10 cellular contexts compared by ENCODE assay signal in the genomic region with DNA sequence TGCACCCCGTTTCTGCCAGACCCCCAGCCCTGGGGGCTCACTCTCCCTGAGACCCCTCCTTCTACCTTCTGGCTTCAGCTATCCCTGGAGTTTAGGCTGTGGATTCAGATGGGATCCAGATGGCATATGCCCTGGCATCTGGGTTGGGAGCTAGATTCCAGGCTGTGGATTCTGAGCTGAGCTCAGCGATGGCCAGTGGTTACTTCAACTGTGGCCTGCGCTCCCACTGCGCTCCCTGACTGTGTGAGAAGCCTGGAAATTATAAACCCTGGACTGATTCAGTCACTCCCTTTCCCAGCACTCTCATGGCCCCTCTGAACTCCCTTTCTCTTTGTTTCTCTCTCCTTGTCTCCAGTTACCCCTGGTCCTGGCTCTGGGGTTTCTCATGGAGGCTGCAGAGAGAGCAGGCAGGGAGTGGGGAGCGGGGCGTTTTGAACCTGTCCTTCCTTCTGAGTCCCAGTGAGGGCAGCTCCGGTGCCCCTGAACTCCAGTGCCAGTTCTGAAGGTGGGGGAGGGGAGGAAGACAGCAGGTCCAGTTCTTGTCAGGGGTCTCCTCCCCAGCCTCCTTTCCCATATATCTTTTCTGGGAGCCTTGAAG. TPM values are rescaled to one million over a fixed set of nuclear protein-coding genes. Genes with fewer than 3 reads are reported as not detected.
A peak's percentile ranks its signal among the peaks of the same experiment; 100 is the strongest.
DNase-seq lines count a peak whose midpoint lies in the region; ATAC-seq, FAIRE-seq and TF ChIP-seq lines count a peak whose summit lies in the region.
"Had no signal": no experiment of that assay in that cellular context is flagged by ENCODE, and none has a peak within 500 bp of the region (broad histone marks: within the 10 kb centered on the region; RNA-seq: fewer than 3 reads in every experiment).

No MANE protein-coding gene starts in this region.

- no peak overlapping the region for H3K4ac ChIP-seq in neuronal stem cell (ENCODE audit: low read length)

- peak overlapping the region; percentile 59 for H3K27ac ChIP-seq in HepG2 (ENCODE audit: extremely low read length, insufficient read depth, low read length)
- peak overlapping the region in 1 of 3 donors; percentile 54 for H3K27ac ChIP-seq in right lobe of liver
- peak overlapping the region; percentile 94 to 100 (median 97) for H3K27ac ChIP-seq in esophagus muscularis mucosa (replicated peaks in 1 of 4)
- peak overlapping the region; percentile 20 for H3K27ac ChIP-seq in neuronal stem cell (replicated peaks; ENCODE audit: low read length)
- H3K27ac ChIP-seq in Karpas-422 (ENCODE audit: low read length): no peak overlapping the region

- H3K4me1 ChIP-seq in HepG2 (ENCODE audit: insufficient read depth, low read length): peaks cover 86% of the 10 kb centered on the region
- peaks cover 0 to 17% (median 0%) of the 10 kb centered on the region in 4 donors for H3K4me1 ChIP-seq in right lobe of liver
- H3K4me1 ChIP-seq in esophagus muscularis mucosa: peaks cover 79 to 98% (median 88%) of the 10 kb centered on the region in 4 donors
- peaks cover 46 to 66% of the 10 kb centered on the region in 2 donors for H3K4me1 ChIP-seq in neuronal stem cell (ENCODE audit: control insufficient read depth in 2 of 2, insufficient read depth in 1 of 2, low read depth in 1 of 2, low read length in 2 of 2)
- H3K4me1 ChIP-seq in Karpas-422 (ENCODE audit: low read length): peaks cover 5% of the 10 kb centered on the region

- no peak overlapping the region for H3K14ac ChIP-seq in neuronal stem cell (ENCODE audit: low read length)

- peaks cover 13% of the 10 kb centered on the region for H3K4me1 Mint-ChIP-seq in activated T-helper 1 cell treated with anti-CD3 and anti-CD28 coated beads, Interleukin-12 subunit alpha, Interleukin-12 subunit beta, Interleukin-2, Interleukin-4 antibody, amounts not matched to agents 30 ng/mL and 10 ng/mL and 1 ng/mL, durations not matched to agents 14 hours and 24 hours and 36 hours (ENCODE audit: low read depth)

- ATAC-seq in HepG2: no peak
- no peak for ATAC-seq in right lobe of liver

- no peak for FAIRE-seq in HepG2 (lab: Jason Lieb, UNC)

- no peaks in the 10 kb centered on the region for H3K9me2 ChIP-seq in Karpas-422 (replicated peaks; ENCODE audit: insufficient read depth, low read length)

- no peaks in the 10 kb centered on the region for H3K9me3 Mint-ChIP-seq in activated T-helper 1 cell treated with anti-CD3 and anti-CD28 coated beads, Interleukin-12 subunit alpha, Interleukin-12 subunit beta, Interleukin-2, Interleukin-4 antibody, amounts not matched to agents 30 ng/mL and 10 ng/mL and 1 ng/mL, durations not matched to agents 14 hours and 24 hours and 36 hours
- H3K9me3 Mint-ChIP-seq: CD4-positive, alpha-beta T cell had no signal

- H3K27me3 Mint-ChIP-seq in activated T-helper 1 cell treated with anti-CD3 and anti-CD28 coated beads, Interleukin-12 subunit alpha, Interleukin-12 subunit beta, Interleukin-2, Interleukin-4 antibody, amounts not matched to agents 30 ng/mL and 10 ng/mL and 1 ng/mL, durations not matched to agents 14 hours and 24 hours and 36 hours (ENCODE audit: insufficient read depth): peaks cover 9% of the 10 kb centered on the region

- H3K4me2 ChIP-seq in HepG2 (ENCODE audit: low read depth, low read length) (peak overlapping the region; percentile 84), neuronal stem cell (ENCODE audit: insufficient read depth, low read length, poor library complexity, severe bottlenecking) (peak overlapping the region; percentile 59), Karpas-422 (ENCODE audit: low read depth, low read length, poor library complexity, severe bottlenecking) (no peak overlapping the region)

- WGBS in HepG2 (ENCODE audit: low lambda C conversion rate): 54% methylated on average over 6 of the region's 7 CpGs
- WGBS in right lobe of liver (ENCODE audit: insufficient coverage, low coverage, low lambda C conversion rate, missing lambda C conversion rate): 54% methylated on average over 3 of the region's 7 CpGs
- WGBS in esophagus muscularis mucosa: 38% methylated on average over 7 of the region's 7 CpGs
- WGBS in neuronal stem cell (ENCODE audit: extremely low coverage in 2 of 2, insufficient read length in 2 of 2, insufficient replicate concordance in 1 of 2), 2 donors: no CpG with 5 or more reads among the region's 7 CpGs

- no peak overlapping the region for H2BK120ac ChIP-seq in neuronal stem cell (ENCODE audit: low read depth, low read length)

- H3K23ac ChIP-seq in neuronal stem cell (ENCODE audit: low read depth, low read length, poor library complexity): no peak overlapping the region

- H3K18ac ChIP-seq in neuronal stem cell (ENCODE audit: low read length): peak overlapping the region; percentile 19

- no TSS peak for BruUV-seq in HepG2 (replicated peaks; lab: Mats Ljungman, UMichigan)

- POLR2A ChIA-PET in HepG2 (lab: Yijun Ruan, JAX): interaction anchor here (0.7 to 6.2 kb wide), 5 partner anchors 12 to 22 kb away, joined by 3 to 35 read pairs (median 5); no protein-coding TSS in a partner anchor

- H3K36me3 ChIP-seq in HepG2 (replicated peaks in 1 of 2; ENCODE audit: control insufficient read depth in 1 of 2, insufficient read depth in 2 of 2, low read length in 2 of 2) (peaks cover 3% of the 10 kb centered on the region in 2 experiments; a peak in 2 of 5 replicates), right lobe of liver (no peaks in the 10 kb centered on the region), esophagus muscularis mucosa (peaks cover 0 to 10% (median 0%) of the 10 kb centered on the region in 4 donors), neuronal stem cell (replicated peaks in 1 of 2; ENCODE audit: control insufficient read depth in 2 of 2, insufficient read depth in 2 of 2, low read length in 2 of 2) (peaks cover 15 to 72% of the 10 kb centered on the region in 2 donors), Karpas-422 (ENCODE audit: insufficient read depth, low read length) (no peaks in the 10 kb centered on the region)

- H3K79me2 ChIP-seq in HepG2 (ENCODE audit: insufficient read depth, low read length) (peaks cover 70% of the 10 kb centered on the region), Karpas-422 (ENCODE audit: low read length) (no peaks in the 10 kb centered on the region)

- no peak overlapping the region for H2BK12ac ChIP-seq in neuronal stem cell (ENCODE audit: low read length)

- peak overlapping the region; percentile 79 for H2BK5ac ChIP-seq in neuronal stem cell (ENCODE audit: low read length)

- no peaks in the 10 kb centered on the region; a peak in 1 of 5 replicates for H3K27me3 ChIP-seq in HepG2 (ENCODE audit: control insufficient read depth in 1 of 2, insufficient read depth in 2 of 2, low read length in 2 of 2)
- H3K27me3 ChIP-seq in right lobe of liver: no peaks in the 10 kb centered on the region
- H3K27me3 ChIP-seq in esophagus muscularis mucosa: no peaks in the 10 kb centered on the region
- no peaks in the 10 kb centered on the region for H3K27me3 ChIP-seq in neuronal stem cell (ENCODE audit: control insufficient read depth in 3 of 3, insufficient read depth in 3 of 3, low read depth in 1 of 3, low read length in 3 of 3)
- H3K27me3 ChIP-seq in Karpas-422 (ENCODE audit: low read length): no peaks in the 10 kb centered on the region

- no peak overlapping the region for H2BK15ac ChIP-seq in neuronal stem cell (ENCODE audit: low read length)

- TF ChIP-seq POLR2A in HepG2 (IDR thresholded peaks at IDR 0.05; ENCODE audit: insufficient read depth in 1 of 2, low read depth in 2 of 2, low read length in 2 of 2): no peak
- no peak for TF ChIP-seq POLR2A in right lobe of liver (IDR thresholded peaks at IDR 0.05)
- TF ChIP-seq POLR2A in esophagus muscularis mucosa (IDR thresholded peaks at IDR 0.05; ENCODE audit: low read depth): no peak

- no peak for DNase-seq in HepG2 (ENCODE audit: low spot score)
- no peak for DNase-seq in right lobe of liver
- DNase-seq in esophagus muscularis mucosa (ENCODE audit: extremely low spot score): no peak
- no peak for DNase-seq in neuronal stem cell (ENCODE audit: low spot score)
- no peak for DNase-seq in activated T-helper 1 cell treated with anti-CD3 and anti-CD28 coated beads, Interleukin-12 subunit alpha, Interleukin-12 subunit beta, Interleukin-2, Interleukin-4 antibody, amounts not matched to agents 30 ng/mL and 10 ng/mL and 1 ng/mL, durations not matched to agents 14 hours and 24 hours and 36 hours (ENCODE audit: low spot score)
- no peak for DNase-seq in NCI-H146 (lab: John Stamatoyannopoulos, UW)
- DNase-seq in OCI-M1 (lab: John Stamatoyannopoulos, UW): no peak
- no peak for DNase-seq in Karpas-422
- DNase-seq: CD4-positive, alpha-beta T cell; NCI-H1105 treated with DMSO at 0.1 percent for 48 hours had no signal

- no peak for TF ChIP-seq RAD21 in HepG2 (CRISPR knock-in tag; IDR thresholded peaks at IDR 0.05)

- H3K79me1 ChIP-seq in neuronal stem cell (ENCODE audit: low read depth, low read length): peaks cover 52% of the 10 kb centered on the region

- H3K9ac ChIP-seq in HepG2 (ENCODE audit: insufficient read depth, low read depth, low read length) (peak overlapping the region; percentile 60), neuronal stem cell (ENCODE audit: low read depth, low read length, poor library complexity) (no peak overlapping the region), Karpas-422 (ENCODE audit: low read length) (no peak overlapping the region)

- no peak for TF ChIP-seq EP300 in HepG2 (IDR thresholded peaks at IDR 0.05; ENCODE audit: low read depth in 2 of 2, low read length in 2 of 2)
- TF ChIP-seq EP300 in HepG2 (CRISPR knock-in tag; IDR thresholded peaks at IDR 0.05; ENCODE audit: borderline replicate concordance): no peak
- TF ChIP-seq EP300 in esophagus muscularis mucosa (IDR thresholded peaks at IDR 0.05): no peak

- H4K91ac ChIP-seq in neuronal stem cell (ENCODE audit: low read depth, low read length, poor library complexity): no peak overlapping the region

- peak overlapping the region; percentile 19 to 58 (median 36); a peak in 5 of 6 replicates for H3K4me3 ChIP-seq in HepG2 (replicated peaks in 1 of 3; ENCODE audit: insufficient read depth in 1 of 3, low read depth in 2 of 3, low read length in 3 of 3)
- H3K4me3 ChIP-seq in right lobe of liver: peak overlapping the region in 1 of 3 donors; percentile 15
- H3K4me3 ChIP-seq in esophagus muscularis mucosa: peak overlapping the region; percentile 67 to 82 (median 70)
- peak overlapping the region; percentile 29 to 60 for H3K4me3 ChIP-seq in neuronal stem cell (ENCODE audit: low read length in 2 of 2)
- no peak overlapping the region for H3K4me3 ChIP-seq in Karpas-422 (ENCODE audit: low read length)

- TF ChIP-seq CTCF in HepG2 (CRISPR knock-in tag; IDR thresholded peaks at IDR 0.05): no peak
- no peak for TF ChIP-seq CTCF in right lobe of liver (IDR thresholded peaks at IDR 0.05)
- TF ChIP-seq CTCF in esophagus muscularis mucosa (IDR thresholded peaks at IDR 0.05): no peak

- in situ Hi-C loops in HepG2 (cut with HindIII; ENCODE audit: extremely low pct_ligation_motif_present, low pct_unique_long_range_greater_than_20kb): no loop called here

- no peak overlapping the region for H4K8ac ChIP-seq in neuronal stem cell (ENCODE audit: low read depth, low read length)

- intact Hi-C loops in HepG2 (cut with micrococcal nuclease; ENCODE audit: unreplicated experiment) (no loop called here), right lobe of liver (cut with DNase I) (no loop called here), esophagus muscularis mucosa (cut with DNase I) (no loop called here)
- intact Hi-C loops in activated T-helper 1 cell treated with anti-CD3 and anti-CD28 coated beads, Interleukin-12 subunit alpha, Interleukin-12 subunit beta, Interleukin-2, Interleukin-4 antibody, amounts not matched to agents 30 ng/mL and 10 ng/mL and 1 ng/mL, durations not matched to agents 14 hours and 24 hours and 36 hours (cut with micrococcal nuclease): no loop called here

- peak overlapping the region; percentile 74 for H2AK5ac ChIP-seq in neuronal stem cell (ENCODE audit: low read depth, low read length)

- CTCF ChIA-PET in HepG2 (lab: Yijun Ruan, JAX; ENCODE audit: low intra/inter-chr PET ratio, low total read pairs): no interaction called here

- peaks cover 35% of the 10 kb centered on the region for H4K20me1 ChIP-seq in HepG2 (ENCODE audit: insufficient read depth, low read length)
- no peaks in the 10 kb centered on the region for H4K20me1 ChIP-seq in Karpas-422 (ENCODE audit: insufficient read depth, low read depth, low read length)

- no peak overlapping the region for H3K4me3 Mint-ChIP-seq in activated T-helper 1 cell treated with anti-CD3 and anti-CD28 coated beads, Interleukin-12 subunit alpha, Interleukin-12 subunit beta, Interleukin-2, Interleukin-4 antibody, amounts not matched to agents 30 ng/mL and 10 ng/mL and 1 ng/mL, durations not matched to agents 14 hours and 24 hours and 36 hours
- H3K4me3 Mint-ChIP-seq: CD4-positive, alpha-beta T cell had no signal

- no peak overlapping the region for H3K27ac Mint-ChIP-seq in activated T-helper 1 cell treated with anti-CD3 and anti-CD28 coated beads, Interleukin-12 subunit alpha, Interleukin-12 subunit beta, Interleukin-2, Interleukin-4 antibody, amounts not matched to agents 30 ng/mL and 10 ng/mL and 1 ng/mL, durations not matched to agents 14 hours and 24 hours and 36 hours
- H3K27ac Mint-ChIP-seq: CD4-positive, alpha-beta T cell had no signal

- H2AFZ ChIP-seq in HepG2 (ENCODE audit: low read length): no peak overlapping the region
- no peak overlapping the region for H2AFZ ChIP-seq in neuronal stem cell (ENCODE audit: low read length)
- no peak overlapping the region for H2AFZ ChIP-seq in Karpas-422 (ENCODE audit: low read length)

- no peaks in the 10 kb centered on the region for H3K9me3 ChIP-seq in HepG2 (ENCODE audit: low read length)
- H3K9me3 ChIP-seq in right lobe of liver: no peaks in the 10 kb centered on the region
- H3K9me3 ChIP-seq in esophagus muscularis mucosa: no peaks in the 10 kb centered on the region
- peaks cover 0 to 11% of the 10 kb centered on the region in 2 donors for H3K9me3 ChIP-seq in neuronal stem cell (replicated peaks in 1 of 2; ENCODE audit: control insufficient read depth in 2 of 2, insufficient read depth in 1 of 2, low read depth in 1 of 2, low read length in 2 of 2)
- no peaks in the 10 kb centered on the region for H3K9me3 ChIP-seq in Karpas-422 (ENCODE audit: low read length)

- H3K36me3 Mint-ChIP-seq in activated T-helper 1 cell treated with anti-CD3 and anti-CD28 coated beads, Interleukin-12 subunit alpha, Interleukin-12 subunit beta, Interleukin-2, Interleukin-4 antibody, amounts not matched to agents 30 ng/mL and 10 ng/mL and 1 ng/mL, durations not matched to agents 14 hours and 24 hours and 36 hours (ENCODE audit: low read depth): no peaks in the 10 kb centered on the region

RNA-seq across cellular contexts. Expression of gene ARHGEF17, which starts 4.8 kb away (rescaled TPM):
- total RNA-seq in HepG2 (2016; rRNA removed; fragmentation: Illumina TruSeq; extraction: Trizol) (5.7 and 10.7 TPM in 2 replicates), right lobe of liver (1 to 10 TPM; 4.6 to 7.3 (median 5.4) TPM), esophagus muscularis mucosa (100 to 1,000 TPM in 3 of 4 donors, 10 to 100 TPM in 1; 82.8 to 196 (median 122) TPM)
- total RNA-seq in HepG2 (2016; cell fraction: cytosol; rRNA removed; fragmentation: Illumina TruSeq; extraction: Trizol; ENCODE audit: low read depth): 4.6 and 5.1 TPM in 2 replicates
- 3.7 and 12.1 TPM in 2 replicates for total RNA-seq in HepG2 (2016; cell fraction: insoluble cytoplasmic fraction; rRNA removed; fragmentation: Illumina TruSeq; extraction: Trizol)
- 3.3 and 3.8 TPM in 2 replicates for total RNA-seq in HepG2 (2016; cell fraction: membrane; rRNA removed; fragmentation: Illumina TruSeq; extraction: Trizol)
- total RNA-seq in HepG2 (2016; cell fraction: nucleus; rRNA removed; fragmentation: Illumina TruSeq; extraction: Trizol): 20.3 and 20.6 TPM in 2 replicates
- 28.8 and 37.7 TPM in 2 replicates for polyA plus RNA-seq in HepG2 (2011; rRNA removed)
- 7.4 and 13.6 TPM in 2 replicates for polyA plus RNA-seq in HepG2 (2011; cell fraction: cytosol; rRNA removed)
- 250 and 318 TPM in 2 replicates for polyA plus RNA-seq in HepG2 (2011; cell fraction: nucleus; rRNA removed)
- 17.9 and 20.3 TPM in 2 replicates for polyA plus RNA-seq in HepG2 (2012)
- 0.35 and 0.64 TPM in 2 replicates for polyA plus RNA-seq in HepG2 (2016; cell fraction: cytosol; fragmentation: Illumina TruSeq; extraction: Trizol; ENCODE audit: low read depth)
- 5.4 and 7.1 TPM in 2 replicates for polyA plus RNA-seq in HepG2 (2016; cell fraction: insoluble cytoplasmic fraction; fragmentation: Illumina TruSeq; extraction: Trizol; ENCODE audit: low read depth)
- 0.76 and 0.94 TPM in 2 replicates for polyA plus RNA-seq in HepG2 (2016; cell fraction: membrane; fragmentation: Illumina TruSeq; extraction: Trizol; ENCODE audit: low read depth)
- 83.1 and 89.4 TPM in 2 replicates for polyA plus RNA-seq in HepG2 (2016; cell fraction: nucleus; fragmentation: Illumina TruSeq; extraction: Trizol; ENCODE audit: insufficient read depth, low read depth)
- polyA minus RNA-seq in HepG2 (2011; rRNA and poly(A)+ RNA removed; ENCODE audit: low replicate concordance): 41.7 and 126 TPM in 2 replicates
- polyA minus RNA-seq in HepG2 (2011; cell fraction: cytosol; rRNA and poly(A)+ RNA removed): 13.5 and 20.6 TPM in 2 replicates
- polyA minus RNA-seq in HepG2 (2011; cell fraction: nucleus; rRNA and poly(A)+ RNA removed): 85.9 and 99.9 TPM in 2 replicates
- 40.1 TPM for polyA plus RNA-seq in neuronal stem cell (2013, experiment 1 of 2)
- 38.9 TPM for polyA plus RNA-seq in neuronal stem cell (2013, experiment 2 of 2)
- 0.05 TPM in 1 of 2 replicates, not detected in the other for total RNA-seq in activated T-helper 1 cell treated with anti-CD3 and anti-CD28 coated beads, Interleukin-12 subunit alpha, Interleukin-12 subunit beta, Interleukin-2, Interleukin-4 antibody, amounts not matched to agents 30 ng/mL and 10 ng/mL and 1 ng/mL, durations not matched to agents 14 hours and 24 hours and 36 hours
- 0.11 TPM in 1 of 2 replicates, not detected in the other for total RNA-seq in Karpas-422 (2014; rRNA removed; shearing (Covaris generic); ENCODE audit: low replicate concordance)
- total RNA-seq: CD4-positive, alpha-beta T cell had no signal

RNA-seq across cellular contexts. Expression of gene P2RY6, which starts 40.8 kb away (rescaled TPM):
- total RNA-seq in HepG2 (2016; rRNA removed; fragmentation: Illumina TruSeq; extraction: Trizol): 0.11 and 0.29 TPM in 2 replicates
- total RNA-seq in HepG2 (2016; cell fraction: cytosol; rRNA removed; fragmentation: Illumina TruSeq; extraction: Trizol; ENCODE audit: low read depth): 0.10 TPM in 1 of 2 replicates, not detected in the other
- 0.13 and 0.27 TPM in 2 replicates for total RNA-seq in HepG2 (2016; cell fraction: insoluble cytoplasmic fraction; rRNA removed; fragmentation: Illumina TruSeq; extraction: Trizol)
- total RNA-seq in HepG2 (2016; cell fraction: membrane; rRNA removed; fragmentation: Illumina TruSeq; extraction: Trizol): not detected in 2 replicates
- total RNA-seq in HepG2 (2016; cell fraction: nucleus; rRNA removed; fragmentation: Illumina TruSeq; extraction: Trizol): not detected in 2 replicates
- polyA plus RNA-seq in HepG2 (2011; rRNA removed): 0.09 and 0.29 TPM in 2 replicates
- 0.10 and 0.12 TPM in 2 replicates for polyA plus RNA-seq in HepG2 (2011; cell fraction: cytosol; rRNA removed)
- 0.05 and 0.35 TPM in 2 replicates for polyA plus RNA-seq in HepG2 (2011; cell fraction: nucleus; rRNA removed)
- polyA plus RNA-seq in HepG2 (2012): 0.24 TPM in 1 of 2 replicates, not detected in the other
- 0.05 and 0.06 TPM in 2 replicates for polyA plus RNA-seq in HepG2 (2016; cell fraction: cytosol; fragmentation: Illumina TruSeq; extraction: Trizol; ENCODE audit: low read depth)
- polyA plus RNA-seq in HepG2 (2016; cell fraction: insoluble cytoplasmic fraction; fragmentation: Illumina TruSeq; extraction: Trizol; ENCODE audit: low read depth): 0.10 and 0.20 TPM in 2 replicates
- polyA plus RNA-seq in HepG2 (2016; cell fraction: membrane; fragmentation: Illumina TruSeq; extraction: Trizol; ENCODE audit: low read depth): 0.10 and 0.17 TPM in 2 replicates
- polyA plus RNA-seq in HepG2 (2016; cell fraction: nucleus; fragmentation: Illumina TruSeq; extraction: Trizol; ENCODE audit: insufficient read depth, low read depth): 0.36 and 0.41 TPM in 2 replicates
- 0.40 and 1.7 TPM in 2 replicates for polyA minus RNA-seq in HepG2 (2011; rRNA and poly(A)+ RNA removed; ENCODE audit: low replicate concordance)
- not detected in 2 replicates for polyA minus RNA-seq in HepG2 (2011; cell fraction: cytosol; rRNA and poly(A)+ RNA removed)
- polyA minus RNA-seq in HepG2 (2011; cell fraction: nucleus; rRNA and poly(A)+ RNA removed): 0.12 and 0.26 TPM in 2 replicates
- total RNA-seq in right lobe of liver: 1 to 10 TPM in 1 of 6 experiments, under 1 TPM in 5; 0.24 to 1.8 (median 0.62) TPM
- 1 to 10 TPM; 1.6 to 4.8 (median 2.4) TPM for total RNA-seq in esophagus muscularis mucosa
- polyA plus RNA-seq in neuronal stem cell (2013, experiment 1 of 2): 0.14 TPM
- polyA plus RNA-seq in neuronal stem cell (2013, experiment 2 of 2): 0.17 TPM
- total RNA-seq in activated T-helper 1 cell treated with anti-CD3 and anti-CD28 coated beads, Interleukin-12 subunit alpha, Interleukin-12 subunit beta, Interleukin-2, Interleukin-4 antibody, amounts not matched to agents 30 ng/mL and 10 ng/mL and 1 ng/mL, durations not matched to agents 14 hours and 24 hours and 36 hours: not detected in 2 replicates
- total RNA-seq in Karpas-422 (2014; rRNA removed; shearing (Covaris generic); ENCODE audit: low replicate concordance): not detected in 2 replicates
- total RNA-seq: CD4-positive, alpha-beta T cell had no signal
